20 cellular contexts compared by ENCODE assay signal in the genomic region with DNA sequence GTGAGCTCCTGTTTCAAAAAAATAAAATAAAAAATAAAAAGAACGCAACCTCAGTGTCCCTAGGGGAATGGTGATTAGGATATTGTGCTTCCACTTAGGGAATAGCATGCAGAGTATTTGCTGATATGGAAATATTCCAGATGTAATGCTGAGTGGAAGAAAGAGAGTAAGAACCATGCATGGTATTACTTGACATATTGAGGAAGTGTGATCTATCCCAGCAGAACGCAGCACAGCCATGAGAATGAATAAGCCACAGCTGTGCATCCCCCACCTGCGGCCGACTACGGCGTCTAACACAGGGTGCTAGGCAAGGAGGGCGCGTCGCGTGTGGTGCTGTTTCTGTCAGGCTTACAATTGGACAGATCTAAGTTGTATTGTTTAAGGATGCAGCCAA. TPM values are rescaled to one million over a fixed set of nuclear protein-coding genes. Genes with fewer than 3 reads are reported as not detected.
DNase-seq lines count a peak whose midpoint lies in the region; TF ChIP-seq lines count a peak whose summit lies in the region.
"Had no signal": no experiment of that assay in that cellular context is flagged by ENCODE, and none has a peak within 500 bp of the region (broad histone marks: within the 10 kb centered on the region; RNA-seq: fewer than 3 reads in every experiment).

No MANE protein-coding gene starts in this region.

- no peaks in the 10 kb centered on the region for H3K27me3 ChIP-seq in hepatocyte
- no peaks in the 10 kb centered on the region for H3K27me3 ChIP-seq in stomach
- H3K27me3 ChIP-seq in brain microvascular endothelial cell (replicated peaks), result no peaks in the 10 kb centered on the region
- H3K27me3 ChIP-seq: esophagus muscularis mucosa had no signal

- no peak for TF ChIP-seq POLR2A in stomach (IDR thresholded peaks at IDR 0.05)

- in situ Hi-C loops in brain microvascular endothelial cell (cut with HindIII; ENCODE audit: low pct_ligation_motif_present, low sequenced_read_pairs), result no loop called here

- peaks cover 7% of the 10 kb centered on the region for H3K4me1 Mint-ChIP-seq in CD14-positive monocyte
- H3K4me1 Mint-ChIP-seq: activated B cell treated with CpG ODN at 0.5 μM for 24 hours; activated naive CD8-positive, alpha-beta T cell treated with anti-CD3 and anti-CD28 coated beads for 36 hours; mesothelial cell of epicardium had no signal

- H3K27me3 Mint-ChIP-seq in CD14-positive monocyte (ENCODE audit: low read depth in 3 of 3), result no peaks in the 10 kb centered on the region
- H3K27me3 Mint-ChIP-seq: activated B cell treated with CpG ODN at 0.5 μM for 24 hours; activated naive CD8-positive, alpha-beta T cell treated with anti-CD3 and anti-CD28 coated beads for 36 hours had no signal

- H4K20me1 ChIP-seq in hepatocyte (ENCODE audit: insufficient read depth, poor library complexity, severe bottlenecking), result peaks cover 16% of the 10 kb centered on the region

- WGBS in hepatocyte (ENCODE audit: low lambda C conversion rate, missing lambda C conversion rate), result 93% methylated on average over 10 of the region's 10 CpGs
- WGBS in stomach, 5 donors, result 70 to 85% (median 79%) methylated on average over 10 of the region's 10 CpGs

- no peak for TF ChIP-seq EP300 in stomach (IDR thresholded peaks at IDR 0.05)

- no peak overlapping the region for H3K27ac Mint-ChIP-seq in CD14-positive monocyte
- H3K27ac Mint-ChIP-seq: activated B cell treated with CpG ODN at 0.5 μM for 24 hours; activated naive CD8-positive, alpha-beta T cell treated with anti-CD3 and anti-CD28 coated beads for 36 hours; activated T-helper 1 cell treated with anti-CD3 and anti-CD28 coated beads, Interleukin-12 subunit alpha, Interleukin-12 subunit beta, Interleukin-2, Interleukin-4 antibody, amounts not matched to agents 30 ng/mL and 10 ng/mL and 1 ng/mL, durations not matched to agents 14 hours and 24 hours and 36 hours; mesothelial cell of epicardium had no signal

- H3K9me3 ChIP-seq in hepatocyte (ENCODE audit: low read depth) (no peaks in the 10 kb centered on the region), stomach (no peaks in the 10 kb centered on the region)
- H3K9me3 ChIP-seq: esophagus muscularis mucosa had no signal

- no peak overlapping the region for H2AFZ ChIP-seq in hepatocyte
- H2AFZ ChIP-seq: GM23248 had no signal

- no peak for TF ChIP-seq CTCF in coronary artery (IDR thresholded peaks at IDR 0.05)
- no peak for TF ChIP-seq CTCF in hepatocyte (IDR thresholded peaks at IDR 0.05; ENCODE audit: poor library complexity)
- no peak for TF ChIP-seq CTCF in stomach (IDR thresholded peaks at IDR 0.05)
- TF ChIP-seq CTCF in CD14-positive monocyte (IDR thresholded peaks at IDR 0.05), result no peak
- no peak for TF ChIP-seq CTCF in brain microvascular endothelial cell (IDR thresholded peaks at IDR 0.05; ENCODE audit: low read depth, low read length, missing control alignments)

- H3K4me3 ChIP-seq in coronary artery, result peak overlapping the region; percentile 35
- no peak overlapping the region for H3K4me3 ChIP-seq in hepatocyte
- H3K4me3 ChIP-seq in stomach, result no peak overlapping the region
- H3K4me3 ChIP-seq in brain microvascular endothelial cell (ENCODE audit: low read depth, low read length), result no peak overlapping the region
- H3K4me3 ChIP-seq: esophagus muscularis mucosa, GM23248 had no signal

- H3K36me3 Mint-ChIP-seq in CD14-positive monocyte, result peaks cover 70 to 92% of the 10 kb centered on the region in 2 donors

- peak overlapping the region; percentile 46 for H3K4me2 ChIP-seq in hepatocyte

- H3K36me3 ChIP-seq in hepatocyte (replicated peaks; ENCODE audit: insufficient read depth, low read depth) (no peaks in the 10 kb centered on the region), stomach (peaks cover 34 to 86% (median 82%) of the 10 kb centered on the region in 4 donors), brain microvascular endothelial cell (replicated peaks) (peaks cover 39% of the 10 kb centered on the region)

- peak overlapping the region; percentile 55 to 73 for H3K27ac ChIP-seq in coronary artery
- peak overlapping the region; percentile 81 for H3K27ac ChIP-seq in hepatocyte
- peak overlapping the region; percentile 82 to 84 (median 84) for H3K27ac ChIP-seq in stomach
- H3K27ac ChIP-seq in brain microvascular endothelial cell, result no peak overlapping the region
- H3K27ac ChIP-seq: GM23248 had no signal

- no peaks in the 10 kb centered on the region for H3K9me2 ChIP-seq in hepatocyte (replicated peaks; ENCODE audit: insufficient read depth)

- intact Hi-C loops in stomach (cut with DNase I; ENCODE audit: low total_unique reads) (no loop called here), CD14-positive monocyte (cut with micrococcal nuclease) (no loop called here)

- DNase-seq in MV-4-11 (lab: John Stamatoyannopoulos, UW) (peak; percentile 54), coronary artery (ENCODE audit: low spot score) (no peak), hepatocyte (ENCODE audit: low spot score) (no peak), stomach (no peak), hypothalamus (lab: John Stamatoyannopoulos, UW) (no peak), CD14-positive monocyte (ENCODE audit: low spot score) (no peak), brain microvascular endothelial cell (no peak)
- DNase-seq: activated B cell treated with CpG ODN at 0.5 μM for 24 hours; activated naive CD8-positive, alpha-beta T cell treated with anti-CD3 and anti-CD28 coated beads for 36 hours; GM23248; head of caudate nucleus; NCI-H2029 treated with DMSO at 0.1 percent for 48 hours; NCI-H510A; SHP77 treated with DMSO at 0.1 percent for 48 hours; stimulated activated CD4-positive, alpha-beta T cell treated with anti-CD3 and anti-CD28 coated beads, Interleukin-15, amount 100 ng/mL, for 24 hours; stimulated activated naive CD4-positive, alpha-beta T cell; T-helper 2 cell had no signal

- H3K9me3 Mint-ChIP-seq in CD14-positive monocyte, result no peaks in the 10 kb centered on the region
- H3K9me3 Mint-ChIP-seq: activated B cell treated with CpG ODN at 0.5 μM for 24 hours; activated naive CD8-positive, alpha-beta T cell treated with anti-CD3 and anti-CD28 coated beads for 36 hours; activated T-helper 1 cell treated with anti-CD3 and anti-CD28 coated beads, Interleukin-12 subunit alpha, Interleukin-12 subunit beta, Interleukin-2, Interleukin-4 antibody, amounts not matched to agents 30 ng/mL and 10 ng/mL and 1 ng/mL, durations not matched to agents 14 hours and 24 hours and 36 hours; mesothelial cell of epicardium had no signal

- no peak overlapping the region for H3K4me3 Mint-ChIP-seq in CD14-positive monocyte
- H3K4me3 Mint-ChIP-seq: activated B cell treated with CpG ODN at 0.5 μM for 24 hours; activated naive CD8-positive, alpha-beta T cell treated with anti-CD3 and anti-CD28 coated beads for 36 hours; activated T-helper 1 cell treated with anti-CD3 and anti-CD28 coated beads, Interleukin-12 subunit alpha, Interleukin-12 subunit beta, Interleukin-2, Interleukin-4 antibody, amounts not matched to agents 30 ng/mL and 10 ng/mL and 1 ng/mL, durations not matched to agents 14 hours and 24 hours and 36 hours; mesothelial cell of epicardium had no signal

- peaks cover 88% of the 10 kb centered on the region for H3K79me2 ChIP-seq in hepatocyte

- H3K4me1 ChIP-seq in hepatocyte (ENCODE audit: insufficient read depth) (peaks cover 33% of the 10 kb centered on the region), stomach (peaks cover 37 to 57% (median 47%) of the 10 kb centered on the region in 4 donors)

RNA-seq across cellular contexts. Expression of a gene that starts 49.5 kb away (rescaled TPM):
- total RNA-seq in hepatocyte (30.2 and 40.9 TPM in 2 replicates), stomach (10 to 100 TPM; 31.7 to 71.8 (median 36.7) TPM)
- polyA plus RNA-seq in hepatocyte (29.5 and 37.7 TPM in 2 replicates), stomach (10 to 100 TPM; 12.8 to 15.6 (median 15.0) TPM), CD14-positive monocyte (1 to 10 TPM; 3.5 to 4.7 TPM)
